Comparison of ENCODE assay signal across 8 cellular contexts in genomic region chr16:54931041-54931756, GRCh38. TPM values are rescaled to one million over a fixed set of nuclear protein-coding genes. Genes with fewer than 3 reads are reported as not detected.
DNase-seq lines count a peak whose midpoint lies in the region; ATAC-seq and TF ChIP-seq lines count a peak whose summit lies in the region.

No MANE protein-coding gene starts in this region.

- peaks cover 6% of the 10 kb centered on the region for H3K36me3 Mint-ChIP-seq in CD8-positive, alpha-beta T cell

- H3K27me3 Mint-ChIP-seq in CD8-positive, alpha-beta T cell (ENCODE audit: low read depth) = peaks cover 63% of the 10 kb centered on the region

- DNase-seq in CD8-positive, alpha-beta T cell = no peak
- DNase-seq in HL-60 (ENCODE audit: low read depth in 1 of 2, low spot score in 1 of 2) = peak in 1 of 2 experiments; percentile 55
- peak in 1 of 2 donors; percentile 73 for DNase-seq in foreskin fibroblast
- DNase-seq in psoas muscle = peak; percentile 24 to 77
- no peak for DNase-seq in NCI-H1048 (lab: John Stamatoyannopoulos, UW)

- WGBS in psoas muscle, 3 donors = 1 to 2% (median 1%) methylated on average over 25 to 88 of the region's 88 CpGs

- H3K4me1 Mint-ChIP-seq in CD8-positive, alpha-beta T cell (ENCODE audit: low read depth) = peaks cover 33% of the 10 kb centered on the region

- H3K27ac ChIP-seq in CD8-positive, alpha-beta T cell (ENCODE audit: low read depth, low read length) = no peak overlapping the region
- peak overlapping the region; percentile 86 for H3K27ac ChIP-seq in HL-60 (replicated peaks)
- H3K27ac ChIP-seq in VCaP = peak overlapping the region; percentile 86
- peak overlapping the region; percentile 97 for H3K27ac ChIP-seq in psoas muscle

- no peak for ATAC-seq in CD8-positive, alpha-beta T cell
- ATAC-seq in psoas muscle = peak in 2 of 4 donors; percentile 0 to 1
- ATAC-seq in HG02885 (IDR thresholded peaks at IDR 0.05; ENCODE audit: poor library complexity, unreplicated experiment) = no peak
- no peak for ATAC-seq in activated CD4-positive, CD25-positive, alpha-beta regulatory T cell treated with anti-CD3 and anti-CD28 coated beads, Interleukin-2, amount 50 U/mL, for 24 hours

- H3K27ac Mint-ChIP-seq in CD8-positive, alpha-beta T cell = no peak overlapping the region

- H3K4me3 Mint-ChIP-seq in CD8-positive, alpha-beta T cell = peak overlapping the region; percentile 53

- H3K9me3 Mint-ChIP-seq in CD8-positive, alpha-beta T cell = peaks cover 2% of the 10 kb centered on the region

- no peaks in the 10 kb centered on the region for H3K9me3 ChIP-seq in CD8-positive, alpha-beta T cell (ENCODE audit: low read length)
- H3K9me3 ChIP-seq in psoas muscle = no peaks in the 10 kb centered on the region

- no peak for TF ChIP-seq CTCF in CD8-positive, alpha-beta T cell (IDR thresholded peaks at IDR 0.05)
- TF ChIP-seq CTCF in HL-60 (IDR thresholded peaks at IDR 0.05; ENCODE audit: insufficient read depth, low read length) = no peak
- TF ChIP-seq CTCF in VCaP (conservative IDR thresholded peaks at IDR 0.05) = no peak
- no peak for TF ChIP-seq CTCF in foreskin fibroblast (IDR thresholded peaks at IDR 0.05; ENCODE audit: low read depth, low read length)
- TF ChIP-seq CTCF in psoas muscle (IDR thresholded peaks at IDR 0.05) = no peak

- H3K27me3 ChIP-seq in CD8-positive, alpha-beta T cell (ENCODE audit: insufficient read depth, low read length) = peaks cover 53% of the 10 kb centered on the region
- H3K27me3 ChIP-seq in HL-60 (ENCODE audit: insufficient read depth, poor library complexity, severe bottlenecking) = no peaks in the 10 kb centered on the region
- peaks cover 0 to 36% (median 3%) of the 10 kb centered on the region in 3 donors for H3K27me3 ChIP-seq in psoas muscle (ENCODE audit: insufficient read depth in 3 of 3, low read length in 2 of 3)

- no peaks in the 10 kb centered on the region for H3K36me3 ChIP-seq in CD8-positive, alpha-beta T cell (ENCODE audit: insufficient read depth, low read length)
- no peaks in the 10 kb centered on the region for H3K36me3 ChIP-seq in psoas muscle (ENCODE audit: insufficient read depth in 1 of 2, low read depth in 1 of 2)

- H3K4me1 ChIP-seq in CD8-positive, alpha-beta T cell (ENCODE audit: insufficient read depth, low read length) = peaks cover 28% of the 10 kb centered on the region
- H3K4me1 ChIP-seq in psoas muscle = peaks cover 3% of the 10 kb centered on the region

- H3K4me3 ChIP-seq in CD8-positive, alpha-beta T cell (ENCODE audit: low read depth, low read length) = no peak overlapping the region
- H3K4me3 ChIP-seq in HL-60 (replicated peaks; ENCODE audit: insufficient read depth, low read length) (peak overlapping the region; percentile 59), foreskin fibroblast (ENCODE audit: low read depth in 1 of 2, low read length in 2 of 2) (peak overlapping the region; percentile 77 to 81), psoas muscle (peak overlapping the region; percentile 89)

- intact Hi-C loops in CD8-positive, alpha-beta T cell (cut with DNase I, micrococcal nuclease) = loop anchor here (5.0 to 10.0 kb wide), 2 partner anchors 1261 to 1796 kb away; partner anchors contain the start of gene GNAO1 (in 1 of the 2)
- intact Hi-C loops in psoas muscle (cut with DNase I) = loop anchor here (5.0 to 10.0 kb wide), 5 partner anchors 646 to 1156 kb away; partner anchors contain the start of gene IRX3 (in 1 of the 2)

- CTCF ChIA-PET in CD8-positive, alpha-beta T cell (lab: Charles Lee) = no interaction called here

- POLR2A ChIA-PET in CD8-positive, alpha-beta T cell (lab: Charles Lee) = no interaction called here

RNA-seq across cellular contexts. Expression of gene IRX5, which starts 0.5 kb away (rescaled TPM):
- total RNA-seq in CD8-positive, alpha-beta T cell = not detected
- total RNA-seq in psoas muscle = 1 to 10 TPM in 3 of 4 donors, under 1 TPM in 1; 0.56 to 6.8 (median 3.7) TPM
- polyA plus RNA-seq in psoas muscle = 10 to 100 TPM in 2 of 3 donors, 1 to 10 TPM in 1; 1.0 to 13.0 (median 11.5) TPM

Comparison
In these comparisons a context has a peak if more than half of its experiments do, and no peak if none do; other contexts are left out.
1. DNase-seq: peak in psoas muscle (2 of 2); none in CD8-positive, alpha-beta T cell (0 of 7) and NCI-H1048 (single experiment).